In genomic region chr12:88501976-88502938, GRCh38 we compare ENCODE assay signal across 16 cellular contexts.
DNase-seq lines count a peak whose midpoint lies in the region; ATAC-seq and TF ChIP-seq lines count a peak whose summit lies in the region.
"Had no signal": no experiment of that assay in that cellular context is flagged by ENCODE, and none has a peak within 500 bp of the region (broad histone marks: within the 10 kb centered on the region; RNA-seq: fewer than 3 reads in every experiment).

No MANE protein-coding gene starts in this region.

- H3K4me1 ChIP-seq in SK-N-SH (ENCODE audit: control insufficient read depth in 1 of 2, insufficient read depth in 2 of 2, low read depth in 1 of 2, low read length in 1 of 2): peaks cover 0 to 32% of the 10 kb centered on the region in 2 experiments; a peak in 2 of 4 replicates
- H3K4me1 ChIP-seq: gastrocnemius medialis, thyroid gland had no signal

- 82% methylated on average over 5 of the region's 5 CpGs for WGBS in SK-N-SH (ENCODE audit: low lambda C conversion rate)

- no peaks in the 10 kb centered on the region for H3K27me3 ChIP-seq in SK-N-SH (ENCODE audit: insufficient read depth)
- H3K27me3 ChIP-seq: gastrocnemius medialis, thyroid gland had no signal

- no peak for ATAC-seq in SK-N-SH treated with all-trans-retinoic acid at 6 μM for 48 hours
- no peak for ATAC-seq in GM19328 (IDR thresholded peaks at IDR 0.05; ENCODE audit: unreplicated experiment)

- TF ChIP-seq RAD21 in SK-N-SH (IDR thresholded peaks at IDR 0.05; ENCODE audit: low read length): no peak

- H3K9me3 ChIP-seq in SK-N-SH: no peaks in the 10 kb centered on the region
- H3K9me3 ChIP-seq: gastrocnemius medialis, thyroid gland had no signal

- TF ChIP-seq CTCF in SK-N-SH (IDR thresholded peaks at IDR 0.05) (no peak), RWPE1 (conservative IDR thresholded peaks at IDR 0.05; ENCODE audit: low read depth) (no peak), fibroblast of mammary gland (conservative IDR thresholded peaks at IDR 0.05; ENCODE audit: control insufficient read depth, insufficient read depth, low read depth, low read length) (no peak)

- POLR2A ChIA-PET in SK-N-SH (lab: Yijun Ruan, JAX) (no interaction called here), RWPE1 (lab: Yijun Ruan, JAX; ENCODE audit: low non-redundant PET) (no interaction called here)

- DNase-seq in SK-N-SH (no peak), RWPE1 (ENCODE audit: low spot score) (peak; percentile 8), fibroblast of mammary gland (ENCODE audit: low read depth) (peak; percentile 77), renal cortical epithelial cell (ENCODE audit: low read depth) (peak; percentile 72), hippocampal formation (lab: John Stamatoyannopoulos, UW) (no peak), GDM1 (lab: John Stamatoyannopoulos, UW) (no peak)
- DNase-seq: 8988T; activated naive CD4-positive, alpha-beta T cell; CD4-positive, alpha-beta T cell; gastrocnemius medialis; Karpas-422; NCI-H1436 treated with DMSO at 0.1 percent for 48 hours; SIG-M5; thyroid gland had no signal

- H3K9ac ChIP-seq in SK-N-SH: no peak overlapping the region

- peaks cover 45% of the 10 kb centered on the region for H3F3A ChIP-seq in SK-N-SH (replicated peaks; ENCODE audit: insufficient read depth)

- H3K4me3 ChIP-seq in SK-N-SH (ENCODE audit: low read depth in 2 of 2, low read length in 1 of 2): no peak overlapping the region
- H3K4me3 ChIP-seq in fibroblast of mammary gland (ENCODE audit: control insufficient read depth, low read depth, low read length): no peak overlapping the region
- H3K4me3 ChIP-seq: gastrocnemius medialis, thyroid gland had no signal

- CTCF ChIA-PET in SK-N-SH (lab: Yijun Ruan, JAX) (interaction anchor here (0.6 kb wide), 1 partner anchor 236 kb away, joined by 3 read pairs; no protein-coding TSS in a partner anchor), RWPE1 (lab: Yijun Ruan, JAX) (interaction anchor here (0.6 kb wide), 1 partner anchor 499 kb away, joined by 3 read pairs; no protein-coding TSS in a partner anchor)

- peaks cover 52% of the 10 kb centered on the region for H3K79me2 ChIP-seq in SK-N-SH (ENCODE audit: insufficient read depth)

- no peaks in the 10 kb centered on the region for H4K20me1 ChIP-seq in SK-N-SH (ENCODE audit: insufficient read depth)

- no peak overlapping the region for H3K4me2 ChIP-seq in SK-N-SH

- H3K27ac ChIP-seq in SK-N-SH (ENCODE audit: low read depth in 2 of 2, low read length in 1 of 2): peak overlapping the region in 1 of 2 experiments; percentile 23; a peak in 2 of 4 replicates
- H3K27ac ChIP-seq in RWPE1: no peak overlapping the region
- H3K27ac ChIP-seq: gastrocnemius medialis, thyroid gland had no signal

- TF ChIP-seq EP300 in SK-N-SH (IDR thresholded peaks at IDR 0.05; ENCODE audit: borderline replicate concordance in 1 of 2, low read depth in 1 of 2, low read length in 1 of 2): no peak

- H3K36me3 ChIP-seq in SK-N-SH (replicated peaks in 1 of 2; ENCODE audit: control insufficient read depth in 1 of 2, insufficient read depth in 2 of 2, low read length in 1 of 2): peaks cover 20 to 94% of the 10 kb centered on the region in 2 experiments

- H2AFZ ChIP-seq in SK-N-SH (ENCODE audit: low read depth): no peak overlapping the region

- no peaks in the 10 kb centered on the region for H3K9me2 ChIP-seq in SK-N-SH

TF ChIP-seq in SK-N-SH, 30 proteins besides CTCF, POLR2A, EP300 and RAD21:
- TF ChIP-seq FOSL2 (IDR thresholded peaks at IDR 0.05; ENCODE audit: borderline replicate concordance, low read depth): peak; percentile 35; the same call in 1 of the 2 replicates
- TF ChIP-seq USF2 (IDR thresholded peaks at IDR 0.05; ENCODE audit: borderline replicate concordance, low read depth, low read length): no peak

TF ChIP-seq in SK-N-SH treated with all-trans-retinoic acid at 6 μM for 48 hours, 23 proteins besides CTCF, POLR2A, EP300 and RAD21 (continues in another document):
- TF ChIP-seq CSDC2 (CRISPR knock-in tag; IDR thresholded peaks at IDR 0.05): no peak
- TF ChIP-seq POU6F1 (CRISPR knock-in tag; IDR thresholded peaks at IDR 0.05; ENCODE audit: borderline replicate concordance, low read depth): no peak
- no peak for TF ChIP-seq ARNTL (CRISPR knock-in tag; IDR thresholded peaks at IDR 0.05; ENCODE audit: borderline replicate concordance, low read depth)
- TF ChIP-seq ZNF565 (CRISPR knock-in tag; conservative IDR thresholded peaks at IDR 0.05; ENCODE audit: low read depth): no peak
- no peak for TF ChIP-seq OSR1 (CRISPR knock-in tag; IDR thresholded peaks at IDR 0.05)
- TF ChIP-seq ZFP3 (CRISPR knock-in tag; IDR thresholded peaks at IDR 0.05): no peak
- TF ChIP-seq ZNF70 (CRISPR knock-in tag; IDR thresholded peaks at IDR 0.05): no peak
- TF ChIP-seq TOX (CRISPR knock-in tag; IDR thresholded peaks at IDR 0.05; ENCODE audit: borderline replicate concordance): no peak
- no peak for TF ChIP-seq ISL1 (CRISPR knock-in tag; IDR thresholded peaks at IDR 0.05)
- TF ChIP-seq, protein P1, sequence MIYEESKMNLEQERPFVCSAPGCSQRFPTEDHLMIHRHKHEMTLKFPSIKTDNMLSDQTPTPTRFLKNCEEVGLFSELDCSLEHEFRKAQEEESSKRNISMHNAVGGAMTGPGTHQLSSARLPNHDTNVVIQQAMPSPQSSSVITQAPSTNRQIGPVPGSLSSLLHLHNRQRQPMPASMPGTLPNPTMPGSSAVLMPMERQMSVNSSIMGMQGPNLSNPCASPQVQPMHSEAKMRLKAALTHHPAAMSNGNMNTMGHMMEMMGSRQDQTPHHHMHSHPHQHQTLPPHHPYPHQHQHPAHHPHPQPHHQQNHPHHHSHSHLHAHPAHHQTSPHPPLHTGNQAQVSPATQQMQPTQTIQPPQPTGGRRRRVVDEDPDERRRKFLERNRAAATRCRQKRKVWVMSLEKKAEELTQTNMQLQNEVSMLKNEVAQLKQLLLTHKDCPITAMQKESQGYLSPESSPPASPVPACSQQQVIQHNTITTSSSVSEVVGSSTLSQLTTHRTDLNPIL (CRISPR knock-in tag; IDR thresholded peaks at IDR 0.05; ENCODE audit: low read depth): no peak
- TF ChIP-seq, protein P2, sequence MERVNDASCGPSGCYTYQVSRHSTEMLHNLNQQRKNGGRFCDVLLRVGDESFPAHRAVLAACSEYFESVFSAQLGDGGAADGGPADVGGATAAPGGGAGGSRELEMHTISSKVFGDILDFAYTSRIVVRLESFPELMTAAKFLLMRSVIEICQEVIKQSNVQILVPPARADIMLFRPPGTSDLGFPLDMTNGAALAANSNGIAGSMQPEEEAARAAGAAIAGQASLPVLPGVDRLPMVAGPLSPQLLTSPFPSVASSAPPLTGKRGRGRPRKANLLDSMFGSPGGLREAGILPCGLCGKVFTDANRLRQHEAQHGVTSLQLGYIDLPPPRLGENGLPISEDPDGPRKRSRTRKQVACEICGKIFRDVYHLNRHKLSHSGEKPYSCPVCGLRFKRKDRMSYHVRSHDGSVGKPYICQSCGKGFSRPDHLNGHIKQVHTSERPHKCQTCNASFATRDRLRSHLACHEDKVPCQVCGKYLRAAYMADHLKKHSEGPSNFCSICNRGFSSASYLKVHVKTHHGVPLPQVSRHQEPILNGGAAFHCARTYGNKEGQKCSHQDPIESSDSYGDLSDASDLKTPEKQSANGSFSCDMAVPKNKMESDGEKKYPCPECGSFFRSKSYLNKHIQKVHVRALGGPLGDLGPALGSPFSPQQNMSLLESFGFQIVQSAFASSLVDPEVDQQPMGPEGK (CRISPR knock-in tag; IDR thresholded peaks at IDR 0.05; ENCODE audit: borderline replicate concordance): no peak
- TF ChIP-seq SNAI2 (CRISPR knock-in tag; IDR thresholded peaks at IDR 0.05): no peak
- TF ChIP-seq GLIS3 (CRISPR knock-in tag; IDR thresholded peaks at IDR 0.05): no peak
- TF ChIP-seq, protein P3, sequence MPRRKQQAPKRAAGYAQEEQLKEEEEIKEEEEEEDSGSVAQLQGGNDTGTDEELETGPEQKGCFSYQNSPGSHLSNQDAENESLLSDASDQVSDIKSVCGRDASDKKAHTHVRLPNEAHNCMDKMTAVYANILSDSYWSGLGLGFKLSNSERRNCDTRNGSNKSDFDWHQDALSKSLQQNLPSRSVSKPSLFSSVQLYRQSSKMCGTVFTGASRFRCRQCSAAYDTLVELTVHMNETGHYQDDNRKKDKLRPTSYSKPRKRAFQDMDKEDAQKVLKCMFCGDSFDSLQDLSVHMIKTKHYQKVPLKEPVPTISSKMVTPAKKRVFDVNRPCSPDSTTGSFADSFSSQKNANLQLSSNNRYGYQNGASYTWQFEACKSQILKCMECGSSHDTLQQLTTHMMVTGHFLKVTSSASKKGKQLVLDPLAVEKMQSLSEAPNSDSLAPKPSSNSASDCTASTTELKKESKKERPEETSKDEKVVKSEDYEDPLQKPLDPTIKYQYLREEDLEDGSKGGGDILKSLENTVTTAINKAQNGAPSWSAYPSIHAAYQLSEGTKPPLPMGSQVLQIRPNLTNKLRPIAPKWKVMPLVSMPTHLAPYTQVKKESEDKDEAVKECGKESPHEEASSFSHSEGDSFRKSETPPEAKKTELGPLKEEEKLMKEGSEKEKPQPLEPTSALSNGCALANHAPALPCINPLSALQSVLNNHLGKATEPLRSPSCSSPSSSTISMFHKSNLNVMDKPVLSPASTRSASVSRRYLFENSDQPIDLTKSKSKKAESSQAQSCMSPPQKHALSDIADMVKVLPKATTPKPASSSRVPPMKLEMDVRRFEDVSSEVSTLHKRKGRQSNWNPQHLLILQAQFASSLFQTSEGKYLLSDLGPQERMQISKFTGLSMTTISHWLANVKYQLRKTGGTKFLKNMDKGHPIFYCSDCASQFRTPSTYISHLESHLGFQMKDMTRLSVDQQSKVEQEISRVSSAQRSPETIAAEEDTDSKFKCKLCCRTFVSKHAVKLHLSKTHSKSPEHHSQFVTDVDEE (CRISPR knock-in tag; IDR thresholded peaks at IDR 0.05): no peak
- no peak for TF ChIP-seq ZNF8 (CRISPR knock-in tag; IDR thresholded peaks at IDR 0.05)

Comparison
In these comparisons a context has a peak if more than half of its experiments do, and no peak if none do; other contexts are left out.
1. DNase-seq: peak in RWPE1 (single experiment), fibroblast of mammary gland (single experiment) and renal cortical epithelial cell (single experiment); none in SK-N-SH (single experiment), hippocampal formation (0 of 2) and GDM1 (single experiment).